Comparison of ENCODE assay signal across 1 cellular context in genomic region chr4:62288803-62289541, GRCh38.
TF ChIP-seq lines count a peak whose summit lies in the region.

No MANE protein-coding gene starts in this region.

TF ChIP-seq in H1, 55 proteins besides CTCF, POLR2A, EP300 and RAD21:
- TF ChIP-seq CHD2 (IDR thresholded peaks at IDR 0.05; ENCODE audit: low read length), result no peak
- TF ChIP-seq KDM5A (IDR thresholded peaks at IDR 0.05; ENCODE audit: low read length), result no peak
